20 cellular contexts compared by ENCODE assay signal in genomic region chr3:39927479-39927878, GRCh38.
DNase-seq lines count a peak whose midpoint lies in the region; ATAC-seq and TF ChIP-seq lines count a peak whose summit lies in the region.
"Had no signal": no experiment of that assay in that cellular context is flagged by ENCODE, and none has a peak within 500 bp of the region (broad histone marks: within the 10 kb centered on the region; RNA-seq: fewer than 3 reads in every experiment).

No MANE protein-coding gene starts in this region.

- no peak overlapping the region for H3K4me3 ChIP-seq in Karpas-422 (ENCODE audit: low read length)
- H3K4me3 ChIP-seq: BLaER1, GM12878 had no signal

- H3K27me3 ChIP-seq in Karpas-422 (ENCODE audit: low read length) (no peaks in the 10 kb centered on the region), foreskin keratinocyte (peaks cover 2% of the 10 kb centered on the region)
- H3K27me3 ChIP-seq: BE2C, BLaER1 had no signal

- peaks cover 78% of the 10 kb centered on the region for H3K79me2 ChIP-seq in Karpas-422 (ENCODE audit: low read length)

- TF ChIP-seq CTCF in foreskin keratinocyte (conservative IDR thresholded peaks at IDR 0.05), result no peak
- TF ChIP-seq CTCF in GM13976 (IDR thresholded peaks at IDR 0.05; ENCODE audit: borderline replicate concordance, control extremely low read depth, extremely low read depth, insufficient read depth, missing control alignments), result no peak

- no peaks in the 10 kb centered on the region for H3K9me2 ChIP-seq in Karpas-422 (replicated peaks; ENCODE audit: insufficient read depth, low read length)

- peak; percentile 58 for DNase-seq in G401 (ENCODE audit: low spot score)
- no peak for DNase-seq in Karpas-422
- peak; percentile 49 for DNase-seq in cerebellar cortex (ENCODE audit: low spot score)
- peak; percentile 50 for DNase-seq in superior temporal gyrus (ENCODE audit: extremely low spot score)
- no peak for DNase-seq in foreskin keratinocyte
- no peak for DNase-seq in GM13976 (ENCODE audit: low spot score)
- no peak for DNase-seq in COR-L47 (lab: John Stamatoyannopoulos, UW)
- DNase-seq: 8988T; ACHN; BE2C; C1 segment of cervical spinal cord; Caco-2; Calu3; CD4-positive, alpha-beta memory T cell; CD4-positive, CD25-positive, alpha-beta regulatory T cell; CD8-positive, alpha-beta memory T cell; DMS79 treated with DMSO at 0.1 percent for 48 hours; GDM1 had no signal

- no peak overlapping the region for H3K9ac ChIP-seq in Karpas-422 (ENCODE audit: low read length)
- H3K9ac ChIP-seq: BLaER1 had no signal

- peaks cover 31% of the 10 kb centered on the region for H3K4me1 ChIP-seq in Karpas-422 (ENCODE audit: low read length)
- H3K4me1 ChIP-seq in foreskin keratinocyte, result no peaks in the 10 kb centered on the region
- H3K4me1 ChIP-seq: BE2C, BLaER1, Caco-2 had no signal

- no peak overlapping the region for H2AFZ ChIP-seq in Karpas-422 (ENCODE audit: low read length)

- H3K36me3 ChIP-seq in Karpas-422 (ENCODE audit: insufficient read depth, low read length), result 0 out of 2 replicates have a peak, but pooled peaks cover 3% of the 10 kb centered on the region
- H3K36me3 ChIP-seq: BE2C, BLaER1 had no signal

- H3K27ac ChIP-seq in Karpas-422 (ENCODE audit: low read length), result peak overlapping the region; percentile 24; the same call in 1 of the 2 replicates
- no peak overlapping the region for H3K27ac ChIP-seq in foreskin keratinocyte
- H3K27ac ChIP-seq: BLaER1 had no signal

- no peaks in the 10 kb centered on the region for H4K20me1 ChIP-seq in Karpas-422 (ENCODE audit: insufficient read depth, low read depth, low read length)
- H4K20me1 ChIP-seq: BLaER1 had no signal

- in situ Hi-C loops in G401 (cut with HindIII; ENCODE audit: low sequenced_read_pairs) (no loop called here), GM13976 (cut with MboI; ENCODE audit: low sequenced_read_pairs, unreplicated experiment) (no loop called here)

- no peak overlapping the region for H3K4me2 ChIP-seq in Karpas-422 (ENCODE audit: low read depth, low read length, poor library complexity, severe bottlenecking)
- H3K4me2 ChIP-seq: BLaER1 had no signal

- no peak for ATAC-seq in foreskin keratinocyte
- ATAC-seq: GM12878 had no signal

- H3K9me3 ChIP-seq in Karpas-422 (ENCODE audit: low read length), result peaks cover 6% of the 10 kb centered on the region
- H3K9me3 ChIP-seq: BE2C, Caco-2 had no signal

Comparison
In these comparisons a context has a peak if more than half of its experiments do, and no peak if none do; other contexts are left out.
1. DNase-seq: peak in G401 (single experiment), cerebellar cortex (single experiment) and superior temporal gyrus (single experiment); none in Karpas-422 (single experiment), foreskin keratinocyte (0 of 2), GM13976 (single experiment) and COR-L47 (single experiment).